In genomic region chr13:108226184-108226583, GRCh38 we compare ENCODE assay signal across 10 cellular contexts. TPM values are rescaled to one million over a fixed set of nuclear protein-coding genes. Genes with fewer than 3 reads are reported as not detected.
A peak's percentile ranks its signal among the peaks of the same experiment; 100 is the strongest.
DNase-seq lines count a peak whose midpoint lies in the region; ATAC-seq and TF ChIP-seq lines count a peak whose summit lies in the region.
"Had no signal": no experiment of that assay in that cellular context is flagged by ENCODE, and none has a peak within 500 bp of the region (broad histone marks: within the 10 kb centered on the region; RNA-seq: fewer than 3 reads in every experiment).

No MANE protein-coding gene starts in this region.

- H3K27ac ChIP-seq in dorsolateral prefrontal cortex: peak overlapping the region in 4 of 59 donors; percentile 4 to 33 (median 9)
- H3K27ac ChIP-seq: A549, thoracic aorta had no signal

- peak; percentile 10 for DNase-seq in DMS53 (lab: John Stamatoyannopoulos, UW)
- DNase-seq in DMS53 treated with DMSO at 0.1 percent for 48 hours (lab: John Stamatoyannopoulos, UW; ENCODE audit: unreplicated experiment): no peak
- no peak for DNase-seq in T-cell
- no peak for DNase-seq in progenitor cell of endocrine pancreas (ENCODE audit: low spot score, unreplicated experiment)
- no peak for DNase-seq in dorsolateral prefrontal cortex

- H3K27ac Mint-ChIP-seq in T-cell: peak overlapping the region; percentile 74 to 79
- peak overlapping the region; percentile 75 for H3K27ac Mint-ChIP-seq in progenitor cell of endocrine pancreas

- H3K9me3 Mint-ChIP-seq in T-cell (no peaks in the 10 kb centered on the region), progenitor cell of endocrine pancreas (ENCODE audit: low read depth) (no peaks in the 10 kb centered on the region)

- H3K4me1 Mint-ChIP-seq in T-cell: peaks cover 74 to 83% (median 75%) of the 10 kb centered on the region in 3 donors
- H3K4me1 Mint-ChIP-seq in progenitor cell of endocrine pancreas (ENCODE audit: low read depth): peaks cover 64% of the 10 kb centered on the region

- CTCF ChIA-PET in T-cell (lab: Charles Lee): interaction anchor here in 1 of 2 donors (0.6 to 0.8 kb wide), 2 partner anchors 10 to 20 kb away, joined by 3 read pairs; partner anchors contain the start of gene LIG4

- H3K36me3 Mint-ChIP-seq in T-cell (peaks cover 15% of the 10 kb centered on the region), progenitor cell of endocrine pancreas (ENCODE audit: insufficient read depth) (peaks cover 10% of the 10 kb centered on the region)

- H3K4me3 ChIP-seq in dorsolateral prefrontal cortex: no peak overlapping the region
- H3K4me3 ChIP-seq: A549, thoracic aorta had no signal

- peak overlapping the region in 2 of 3 donors; percentile 52 to 59 for H3K4me3 Mint-ChIP-seq in T-cell
- peak overlapping the region; percentile 42 for H3K4me3 Mint-ChIP-seq in progenitor cell of endocrine pancreas (ENCODE audit: low read depth)

- H3K27me3 ChIP-seq in dorsolateral prefrontal cortex: no peaks in the 10 kb centered on the region

- TF ChIP-seq CTCF in progenitor cell of endocrine pancreas (IDR thresholded peaks at IDR 0.05; ENCODE audit: unreplicated experiment) (no peak), dorsolateral prefrontal cortex (IDR thresholded peaks at IDR 0.05 in 54 of 56, conservative IDR thresholded peaks at IDR 0.05 in 2 of 56; ENCODE audit: low read depth in 1 of 56, partially characterized antibody in 56 of 56) (no peak)

- H3K27me3 Mint-ChIP-seq in T-cell (no peaks in the 10 kb centered on the region), progenitor cell of endocrine pancreas (no peaks in the 10 kb centered on the region)

- POLR2A ChIA-PET in T-cell (lab: Charles Lee): no interaction called here

- ATAC-seq in HG03060 (IDR thresholded peaks at IDR 0.05; ENCODE audit: low read depth, unreplicated experiment) (peak; percentile 7), T-cell (replicated peaks in 1 of 4) (peak; percentile 38 to 58 (median 52)), HG03342 (IDR thresholded peaks at IDR 0.05; ENCODE audit: unreplicated experiment) (no peak), GM19455 (IDR thresholded peaks at IDR 0.05; ENCODE audit: unreplicated experiment) (no peak)
- ATAC-seq: A549 had no signal

- intact Hi-C loops in dorsolateral prefrontal cortex (cut with DNase I): no loop called here

RNA-seq across cellular contexts. Expression of gene ABHD13, which starts 8.0 kb away (rescaled TPM):
- total RNA-seq in T-cell (10 to 100 TPM; 12.3 to 15.8 (median 13.8) TPM), progenitor cell of endocrine pancreas (20.7 and 20.9 TPM in 2 replicates), dorsolateral prefrontal cortex (10 to 100 TPM in 102 of 120 experiments, 1 to 10 TPM in 18; 7.4 to 17.4 (median 12.0) TPM)

RNA-seq across cellular contexts. Expression of gene LIG4, which starts 10.8 kb away (rescaled TPM):
- total RNA-seq in T-cell: 1 to 10 TPM; 5.0 to 9.6 (median 8.6) TPM
- 18.1 and 18.6 TPM in 2 replicates for total RNA-seq in progenitor cell of endocrine pancreas
- 10 to 100 TPM; 11.4 to 31.5 (median 20.0) TPM for total RNA-seq in dorsolateral prefrontal cortex

RNA-seq across cellular contexts. Expression of gene TNFSF13B, which starts 43.3 kb away (rescaled TPM):
- total RNA-seq in T-cell: 10 to 100 TPM in 1 of 5 donors, 1 to 10 TPM in 4; 1.8 to 18.3 (median 4.2) TPM
- 3.1 and 3.3 TPM in 2 replicates for total RNA-seq in progenitor cell of endocrine pancreas
- 10 to 100 TPM in 22 of 120 experiments, 1 to 10 TPM in 98; 2.4 to 19.4 (median 6.7) TPM for total RNA-seq in dorsolateral prefrontal cortex

Comparison
In these comparisons a context has a peak if more than half of its experiments do, and no peak if none do; other contexts are left out.
1. ATAC-seq: peak in HG03060 (single experiment) and T-cell (4 of 4); none in HG03342 (single experiment) and GM19455 (single experiment).